In genomic region chr2:219401621-219402020, GRCh38 we compare ENCODE assay signal across 21 cellular contexts. TPM values are rescaled to one million over a fixed set of nuclear protein-coding genes. Genes with fewer than 3 reads are reported as not detected.
DNase-seq lines count a peak whose midpoint lies in the region; ATAC-seq and TF ChIP-seq lines count a peak whose summit lies in the region.
"Had no signal": no experiment of that assay in that cellular context is flagged by ENCODE, and none has a peak within 500 bp of the region (broad histone marks: within the 10 kb centered on the region; RNA-seq: fewer than 3 reads in every experiment).

No MANE protein-coding gene starts in this region.

- ATAC-seq in GM21786 (IDR thresholded peaks at IDR 0.05; ENCODE audit: unreplicated experiment): no peak
- ATAC-seq: Panc1 had no signal

- intact Hi-C loops in posterior vena cava (cut with DNase I): loop anchor here (2.0 to 10.0 kb wide), 3 partner anchors 73 to 129 kb away; no protein-coding TSS in a partner anchor

- no peaks in the 10 kb centered on the region for H3K36me3 ChIP-seq in WERI-Rb-1
- H3K36me3 ChIP-seq in effector memory CD4-positive, alpha-beta T cell (ENCODE audit: control insufficient read depth, insufficient read depth, low read length): no peaks in the 10 kb centered on the region
- H3K36me3 ChIP-seq: BE2C, SJSA1 had no signal

- peaks cover 12% of the 10 kb centered on the region for H3K4me1 ChIP-seq in effector memory CD4-positive, alpha-beta T cell (ENCODE audit: control insufficient read depth, insufficient read depth, low read length, poor library complexity, severe bottlenecking)

- H3K27ac ChIP-seq in HL-60 (replicated peaks): peak overlapping the region; percentile 43
- peak overlapping the region; percentile 50; the same call in 1 of the 2 replicates for H3K27ac ChIP-seq in WERI-Rb-1
- no peak overlapping the region for H3K27ac ChIP-seq in effector memory CD4-positive, alpha-beta T cell (ENCODE audit: insufficient read depth, low read length, poor library complexity, severe bottlenecking)
- H3K27ac ChIP-seq: SJSA1 had no signal

- no peak overlapping the region for H3K4me3 ChIP-seq in HL-60 (replicated peaks; ENCODE audit: insufficient read depth, low read length)
- H3K4me3 ChIP-seq in WERI-Rb-1 (ENCODE audit: low read depth, low read length): no peak overlapping the region
- no peak overlapping the region for H3K4me3 ChIP-seq in effector memory CD4-positive, alpha-beta T cell (ENCODE audit: insufficient read depth, low read depth, low read length, poor library complexity, severe bottlenecking)
- H3K4me3 ChIP-seq: SJSA1 had no signal

- DNase-seq in HL-60 (ENCODE audit: low read depth in 1 of 2, low spot score in 1 of 2) (peak in 1 of 2 experiments; percentile 62), NOMO-1 treated with DMSO at 0.1 percent for 48 hours (lab: John Stamatoyannopoulos, UW; ENCODE audit: unreplicated experiment) (peak; percentile 43), WERI-Rb-1 (no peak), posterior vena cava (ENCODE audit: low spot score) (peak; percentile 56), AG20443 (ENCODE audit: low spot score) (no peak)
- DNase-seq in activated T-cell treated with anti-CD3 and anti-CD28 coated beads, Interleukin-2, amount 50 U/mL, for 48 hours: no peak
- no peak for DNase-seq in effector memory CD4-positive, alpha-beta T cell
- DNase-seq: BE2C; CD4-positive, CD25-positive, alpha-beta regulatory T cell; COR-L47; DMS79 treated with DMSO at 0.1 percent for 48 hours; Kasumi-1; NCI-H1105; NCI-H146; NCI-H2029; NCI-H226; NCI-H524 had no signal

- H3K9me3 ChIP-seq in WERI-Rb-1 (ENCODE audit: severe bottlenecking): no peaks in the 10 kb centered on the region
- no peaks in the 10 kb centered on the region for H3K9me3 ChIP-seq in effector memory CD4-positive, alpha-beta T cell (ENCODE audit: control insufficient read depth, low read length)
- H3K9me3 ChIP-seq: BE2C, SJSA1 had no signal

- TF ChIP-seq CTCF in HL-60 (IDR thresholded peaks at IDR 0.05; ENCODE audit: insufficient read depth, low read length) (no peak), WERI-Rb-1 (IDR thresholded peaks at IDR 0.05; ENCODE audit: low read depth, low read length) (no peak)

- no peaks in the 10 kb centered on the region for H3K27me3 ChIP-seq in HL-60 (ENCODE audit: insufficient read depth, poor library complexity, severe bottlenecking)
- H3K27me3 ChIP-seq in WERI-Rb-1 (ENCODE audit: insufficient read depth, low read depth, severe bottlenecking): no peaks in the 10 kb centered on the region
- no peaks in the 10 kb centered on the region for H3K27me3 ChIP-seq in effector memory CD4-positive, alpha-beta T cell (replicated peaks; ENCODE audit: control insufficient read depth, insufficient read depth, low read length, poor library complexity, severe bottlenecking)
- H3K27me3 ChIP-seq: BE2C, SJSA1 had no signal

RNA-seq across cellular contexts. Expression of gene DNPEP, which starts 13.9 kb away (rescaled TPM):
- 10 to 100 TPM; 41.9 to 44.0 TPM for total RNA-seq in posterior vena cava

RNA-seq across cellular contexts. Expression of gene DES, which starts 16.6 kb away (rescaled TPM):
- total RNA-seq in posterior vena cava: 1,000 to 10,000 TPM; 6,561 to 7,652 TPM
- total RNA-seq: CD4-positive, CD25-positive, alpha-beta regulatory T cell; MCF 10A had no signal

RNA-seq across cellular contexts. Expression of gene SPEG, which starts 33.0 kb away (rescaled TPM):
- total RNA-seq in posterior vena cava: 100 to 1,000 TPM; 175 to 217 TPM

Comparison
In these comparisons a context has a peak if more than half of its experiments do, and no peak if none do; other contexts are left out.
1. DNase-seq: peak in NOMO-1 treated with DMSO at 0.1 percent for 48 hours (single experiment) and posterior vena cava (single experiment); none in WERI-Rb-1 (single experiment), activated T-cell treated with anti-CD3 and anti-CD28 coated beads, Interleukin-2, amount 50 U/mL, for 48 hours (0 of 2), AG20443 (single experiment) and effector memory CD4-positive, alpha-beta T cell (0 of 3).